ENCODE assay signal across 17 cellular contexts in the genomic region with DNA sequence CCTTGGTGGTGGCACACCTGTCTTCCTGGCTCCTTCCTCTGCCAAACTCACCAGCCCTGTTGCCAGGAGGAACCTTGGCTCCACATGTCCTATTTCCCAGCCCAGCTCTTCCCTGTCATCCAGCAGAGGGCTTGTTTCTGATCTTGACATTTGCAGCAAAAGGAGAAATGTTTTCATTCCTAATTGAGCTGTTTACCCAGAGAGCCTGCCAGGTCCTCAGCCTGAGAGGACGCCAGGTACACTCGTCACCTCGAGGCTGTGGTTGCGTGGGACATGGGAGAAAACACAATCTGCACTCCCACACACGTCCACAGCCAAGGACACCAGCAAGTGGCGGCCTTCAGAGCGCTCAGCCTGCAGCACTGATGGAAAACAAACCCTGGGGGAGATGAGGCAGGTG.
DNase-seq lines count a peak whose midpoint lies in the region; ATAC-seq and TF ChIP-seq lines count a peak whose summit lies in the region.
"Had no signal": no experiment of that assay in that cellular context is flagged by ENCODE, and none has a peak within 500 bp of the region (broad histone marks: within the 10 kb centered on the region; RNA-seq: fewer than 3 reads in every experiment).

No MANE protein-coding gene starts in this region.

- no peak overlapping the region for H3K4me3 ChIP-seq in heart left ventricle
- H3K4me3 ChIP-seq in MG63 = no peak overlapping the region
- H3K4me3 ChIP-seq: neural progenitor cell had no signal

- H4K8ac ChIP-seq in H9 (replicated peaks; ENCODE audit: insufficient read length, low read depth, low read length) = no peak overlapping the region

- H3K79me1 ChIP-seq in H9 (ENCODE audit: insufficient read depth, low read depth, low read length, poor library complexity, severe bottlenecking) = no peaks in the 10 kb centered on the region

- no peaks in the 10 kb centered on the region for H3K79me2 ChIP-seq in H9 (ENCODE audit: insufficient read depth, low read length)

- H2AK5ac ChIP-seq in H9 (ENCODE audit: insufficient read length, low read length) = no peak overlapping the region

- no peak overlapping the region for H4K5ac ChIP-seq in H9 (ENCODE audit: insufficient read length, low read depth, low read length)

- no peak overlapping the region for H3K4me2 ChIP-seq in H9 (ENCODE audit: insufficient read depth, insufficient read length, low read length)
- H3K4me2 ChIP-seq: neural progenitor cell had no signal

- no peaks in the 10 kb centered on the region; the same call in 1 of the 2 replicates for H3K4me1 ChIP-seq in H9 (ENCODE audit: insufficient read depth, low read length)
- H3K4me1 ChIP-seq in heart left ventricle = peaks cover 0 to 27% (median 12%) of the 10 kb centered on the region in 12 donors

- no peak overlapping the region for H3K23ac ChIP-seq in H9 (ENCODE audit: insufficient read length, low read depth, low read length)

- no peak overlapping the region for H3T11ph ChIP-seq in H9 (ENCODE audit: low read length)

- H2BK20ac ChIP-seq in H9 (ENCODE audit: low read depth, low read length, poor library complexity, severe bottlenecking) = no peak overlapping the region

- H3K4me1 Mint-ChIP-seq in H9 = peaks cover 9 to 32% of the 10 kb centered on the region in 2 experiments

- no peak overlapping the region for H4K91ac ChIP-seq in H9 (ENCODE audit: insufficient read length, low read depth, low read length)

- H3K18ac ChIP-seq in H9 (ENCODE audit: insufficient read length, low read depth, low read length) = no peak overlapping the region

- no peaks in the 10 kb centered on the region for H3K9me3 Mint-ChIP-seq in H9
- H3K9me3 Mint-ChIP-seq: neural progenitor cell had no signal

- intact Hi-C loops in heart left ventricle (cut with DNase I) = no loop called here

- H3K14ac ChIP-seq in H9 (ENCODE audit: insufficient read depth, low read length) = peak overlapping the region; percentile 20; the same call in 1 of the 2 replicates

- H3K36me3 Mint-ChIP-seq in H9 (ENCODE audit: insufficient read depth in 1 of 3, low read depth in 3 of 3) = no peaks in the 10 kb centered on the region

- H3K27ac ChIP-seq in H9 (ENCODE audit: insufficient read length, low read depth, low read length) = no peak overlapping the region
- H3K27ac ChIP-seq in heart left ventricle = no peak overlapping the region
- H3K27ac ChIP-seq: neural progenitor cell had no signal

- no CpG with 5 or more reads among the region's 7 CpGs for WGBS in H9 (ENCODE audit: extremely low coverage, insufficient read length, low lambda C conversion rate)
- WGBS in heart left ventricle, 4 donors = 48 to 72% (median 63%) methylated on average over 7 of the region's 7 CpGs

- H3K36me3 ChIP-seq in heart left ventricle (peaks cover 0 to 86% (median 61%) of the 10 kb centered on the region in 9 donors), MG63 (no peaks in the 10 kb centered on the region)
- H3K36me3 ChIP-seq: neural progenitor cell had no signal

- H3K9me3 ChIP-seq in H9 (ENCODE audit: control insufficient read depth, low read depth, low read length) = no peaks in the 10 kb centered on the region
- H3K9me3 ChIP-seq in heart left ventricle = no peaks in the 10 kb centered on the region
- no peaks in the 10 kb centered on the region for H3K9me3 ChIP-seq in MG63

- no peak overlapping the region for H3K4ac ChIP-seq in H9 (ENCODE audit: low read depth, low read length)

- no peak overlapping the region for H3K56ac ChIP-seq in H9 (ENCODE audit: insufficient read length, low read depth, low read length)

- no peak overlapping the region for H2BK12ac ChIP-seq in H9 (ENCODE audit: insufficient read length, low read depth, low read length)

- no peak for TF ChIP-seq CTCF in H9 (conservative IDR thresholded peaks at IDR 0.05)
- TF ChIP-seq CTCF in heart left ventricle (IDR thresholded peaks at IDR 0.05) = peak in 1 of 12 donors; percentile 7

- H4K20me1 ChIP-seq in H9 (ENCODE audit: control insufficient read depth, insufficient read depth, insufficient read length) = no peaks in the 10 kb centered on the region

- no peak overlapping the region for H2AFZ ChIP-seq in H9 (ENCODE audit: low read length)
- H2AFZ ChIP-seq: neural progenitor cell had no signal

- H3K23me2 ChIP-seq in H9 (ENCODE audit: insufficient read length, low read depth, low read length, poor library complexity, severe bottlenecking) = no peaks in the 10 kb centered on the region

- no peak overlapping the region for H3K27ac Mint-ChIP-seq in H9
- H3K27ac Mint-ChIP-seq: activated CD4-positive, alpha-beta T cell treated with anti-CD3 and anti-CD28 coated beads for 36 hours; neural progenitor cell had no signal

- no peak overlapping the region for H2BK5ac ChIP-seq in H9 (ENCODE audit: insufficient read length, low read length)

- DNase-seq in H9 (no peak), NCI-H2107 treated with DMSO at 0.1 percent for 48 hours (lab: John Stamatoyannopoulos, UW; ENCODE audit: unreplicated experiment) (peak; percentile 38), heart left ventricle (no peak), superior temporal gyrus (ENCODE audit: extremely low spot score) (peak; percentile 37), MG63 (no peak), GF-D8 (lab: John Stamatoyannopoulos, UW) (no peak), GOT3 (lab: John Stamatoyannopoulos, UW) (no peak)
- DNase-seq: activated CD4-positive, alpha-beta T cell treated with anti-CD3 and anti-CD28 coated beads for 36 hours; activated gamma-delta T cell treated with Interleukin-2 at 50 U/mL for 16 hours; dermis blood vessel endothelial cell; glutamatergic neuron; mesendoderm; stimulated activated CD4-positive, alpha-beta T cell treated with anti-CD3 and anti-CD28 coated beads, Interleukin-2, amount 100 ng/mL, for 24 hours; T-helper 9 cell had no signal

- H3K4me3 Mint-ChIP-seq in H9 = no peak overlapping the region
- H3K4me3 Mint-ChIP-seq: activated CD4-positive, alpha-beta T cell treated with anti-CD3 and anti-CD28 coated beads for 36 hours; neural progenitor cell had no signal

- H2BK15ac ChIP-seq in H9 (ENCODE audit: low read depth, low read length) = no peak overlapping the region

- no peak for TF ChIP-seq POLR2A in heart left ventricle (IDR thresholded peaks at IDR 0.05)

- H3K27me3 Mint-ChIP-seq in H9 (ENCODE audit: low read depth) = peaks cover 2% of the 10 kb centered on the region
- H3K27me3 Mint-ChIP-seq: activated CD4-positive, alpha-beta T cell treated with anti-CD3 and anti-CD28 coated beads for 36 hours had no signal

- H2BK120ac ChIP-seq in H9 (ENCODE audit: low read depth, low read length, poor library complexity, severe bottlenecking) = no peak overlapping the region

- ATAC-seq in heart left ventricle = peak; percentile 18 to 44 (median 32)
- ATAC-seq: activated CD4-positive, alpha-beta T cell treated with anti-CD3 and anti-CD28 coated beads for 36 hours; esophagus mucosa; sciatic nerve had no signal

- H3K27me3 ChIP-seq in H9 (ENCODE audit: insufficient read depth, low read length) (no peaks in the 10 kb centered on the region), heart left ventricle (no peaks in the 10 kb centered on the region), MG63 (no peaks in the 10 kb centered on the region)
- H3K27me3 ChIP-seq: neural progenitor cell had no signal

- H3K9ac ChIP-seq in H9 (ENCODE audit: extremely low read depth, insufficient read length, low read length) = no peak overlapping the region
- H3K9ac ChIP-seq: neural progenitor cell had no signal

Comparison
In these comparisons a context has a peak if more than half of its experiments do, and no peak if none do; other contexts are left out.
1. DNase-seq: peak in NCI-H2107 treated with DMSO at 0.1 percent for 48 hours (single experiment) and superior temporal gyrus (single experiment); none in H9 (single experiment), heart left ventricle (0 of 5), MG63 (single experiment), GF-D8 (single experiment) and GOT3 (single experiment).